In genomic region chr1:205279986-205280385, GRCh38 we compare ENCODE assay signal across 1 cellular context.
TF ChIP-seq lines count a peak whose summit lies in the region.

No MANE protein-coding gene starts in this region.

TF ChIP-seq in IMR-90, 13 proteins besides CTCF, POLR2A, EP300 and RAD21:
- TF ChIP-seq RFX5 (IDR thresholded peaks at IDR 0.05; ENCODE audit: low read depth, low read length) (no peak), MAZ (IDR thresholded peaks at IDR 0.05; ENCODE audit: borderline replicate concordance, low read depth, low read length) (no peak), USF2 (IDR thresholded peaks at IDR 0.05; ENCODE audit: low read depth, low read length) (no peak), CHD1 (IDR thresholded peaks at IDR 0.05; ENCODE audit: low read depth, low read length) (no peak), MXI1 (IDR thresholded peaks at IDR 0.05; ENCODE audit: borderline replicate concordance, low read depth, low read length) (no peak), NFE2L2 (IDR thresholded peaks at IDR 0.05; ENCODE audit: low read depth, low read length) (no peak), CEBPB (IDR thresholded peaks at IDR 0.05; ENCODE audit: low read depth, low read length) (no peak), SMC3 (IDR thresholded peaks at IDR 0.05; ENCODE audit: low read depth, low read length) (no peak), RCOR1 (IDR thresholded peaks at IDR 0.05; ENCODE audit: insufficient replicate concordance, low read length) (no peak), MAFK (IDR thresholded peaks at IDR 0.05; ENCODE audit: low read depth, low read length) (no peak), BHLHE40 (IDR thresholded peaks at IDR 0.05; ENCODE audit: low read depth, low read length) (no peak), ELK1 (IDR thresholded peaks at IDR 0.05; ENCODE audit: borderline replicate concordance, low read depth, low read length) (no peak), FOS (IDR thresholded peaks at IDR 0.05; ENCODE audit: low read depth, low read length) (no peak)
